ENCODE assay signal across 28 cellular contexts in genomic region chr3:107172411-107172810, GRCh38.
"Had no signal": no experiment of that assay in that cellular context is flagged by ENCODE, and none has a peak within 500 bp of the region (broad histone marks: within the 10 kb centered on the region; RNA-seq: fewer than 3 reads in every experiment).

No MANE protein-coding gene starts in this region.

- H3K27me3 ChIP-seq: colonic mucosa, dorsolateral prefrontal cortex, esophagus muscularis mucosa, esophagus squamous epithelium, gastrocnemius medialis, gastroesophageal sphincter, heart left ventricle, heart right ventricle, hepatocyte had no signal

- ATAC-seq: effector memory CD8-positive, alpha-beta T cell; esophagus mucosa; foreskin keratinocyte; gastrocnemius medialis; gastroesophageal sphincter; heart left ventricle; heart right ventricle had no signal

- H3K4me3 ChIP-seq: colonic mucosa, coronary artery, dorsolateral prefrontal cortex, esophagus muscularis mucosa, esophagus squamous epithelium, gastrocnemius medialis, gastroesophageal sphincter, heart left ventricle, heart right ventricle, hepatocyte had no signal

- H3K9me3 ChIP-seq: colonic mucosa, esophagus squamous epithelium had no signal

- H3K36me3 ChIP-seq: colonic mucosa, esophagus muscularis mucosa, esophagus squamous epithelium, gastrocnemius medialis, heart left ventricle, heart right ventricle had no signal

- H3K4me1 ChIP-seq: colonic mucosa, esophagus muscularis mucosa, esophagus squamous epithelium, foreskin keratinocyte, gastrocnemius medialis, gastroesophageal sphincter, heart right ventricle had no signal

- H3K27ac ChIP-seq: colonic mucosa, coronary artery, dorsolateral prefrontal cortex, epithelial cell of prostate, esophagus muscularis mucosa, esophagus squamous epithelium, foreskin keratinocyte, gastrocnemius medialis, gastroesophageal sphincter, heart left ventricle, heart right ventricle, hepatocyte had no signal

- DNase-seq: colonic mucosa; cortex of kidney; dermis blood vessel endothelial cell; dorsolateral prefrontal cortex; effector CD8-positive, alpha-beta T cell; effector memory CD4-positive, alpha-beta T cell; effector memory CD8-positive, alpha-beta T cell; endodermal cell; erythroblast; esophagus squamous epithelium; foreskin fibroblast; foreskin keratinocyte; foreskin melanocyte; gastrocnemius medialis; glutamatergic neuron; head of caudate nucleus; heart left ventricle; heart right ventricle had no signal

- FAIRE-seq: colon, endometrium, endothelial cell of umbilical vein, frontal cortex had no signal

- H3K79me2 ChIP-seq: hepatocyte had no signal

- H3K4me2 ChIP-seq: hepatocyte had no signal

- H2AFZ ChIP-seq: hepatocyte had no signal
